ENCODE assay signal across 19 cellular contexts in the genomic region with DNA sequence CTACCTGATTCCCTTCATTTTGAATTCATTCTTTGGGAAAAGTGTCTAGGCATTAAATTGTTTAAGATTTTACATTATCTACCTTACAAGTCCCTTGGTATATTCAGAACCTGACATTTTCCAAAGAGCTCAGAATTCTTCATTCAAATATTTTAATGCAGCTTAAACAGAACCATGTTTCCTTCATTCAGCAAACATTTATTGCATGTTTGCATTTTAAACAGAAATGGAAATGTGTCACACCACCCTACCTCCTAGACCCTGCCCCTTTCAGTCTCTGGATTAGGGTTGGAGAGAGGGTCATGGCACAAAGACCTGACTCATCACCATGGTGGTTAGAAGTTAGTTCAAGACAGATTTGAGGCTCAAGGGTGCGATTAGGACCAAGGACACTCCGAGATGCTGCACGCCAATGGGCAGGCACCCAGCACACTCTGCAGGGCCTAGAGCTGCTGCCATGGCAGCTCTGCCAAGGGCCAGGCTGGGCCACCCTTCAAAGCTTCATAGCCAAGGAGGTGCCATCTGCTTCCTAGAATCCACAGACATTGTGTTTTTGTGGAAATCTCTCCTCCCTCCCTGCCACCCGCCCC.
A peak's percentile ranks its signal among the peaks of the same experiment; 100 is the strongest.
DNase-seq lines count a peak whose midpoint lies in the region; ATAC-seq and TF ChIP-seq lines count a peak whose summit lies in the region.
"Had no signal": no experiment of that assay in that cellular context is flagged by ENCODE, and none has a peak within 500 bp of the region (broad histone marks: within the 10 kb centered on the region; RNA-seq: fewer than 3 reads in every experiment).

No MANE protein-coding gene starts in this region.

- no peaks in the 10 kb centered on the region for H3K27me3 Mint-ChIP-seq in T-helper 17 cell
- H3K27me3 Mint-ChIP-seq: activated CD4-positive, alpha-beta T cell treated with anti-CD3 and anti-CD28 coated beads for 36 hours; activated T-cell treated with anti-CD3 and anti-CD28 coated beads, Interleukin-2, amount 50 U/mL, for 24 hours; stimulated activated memory B cell treated with anti-CD40 and anti-IgM and Interleukin-4, amounts not matched to agents 10 μg/mL and 1 μg/mL and 100 μg/mL, for 72 hours had no signal

- no peaks in the 10 kb centered on the region for H3K27me3 ChIP-seq in SJSA1 (replicated peaks)
- no peaks in the 10 kb centered on the region for H3K27me3 ChIP-seq in hepatocyte
- no peaks in the 10 kb centered on the region for H3K27me3 ChIP-seq in suprapubic skin
- H3K27me3 ChIP-seq: adrenal gland had no signal

- TF ChIP-seq CTCF in hepatocyte (IDR thresholded peaks at IDR 0.05; ENCODE audit: poor library complexity): no peak
- no peak for TF ChIP-seq CTCF in suprapubic skin (IDR thresholded peaks at IDR 0.05)

- no peak for TF ChIP-seq POLR2A in suprapubic skin (IDR thresholded peaks at IDR 0.05)

- no peak for TF ChIP-seq EP300 in suprapubic skin (IDR thresholded peaks at IDR 0.05)

- H3K9me2 ChIP-seq in hepatocyte (replicated peaks; ENCODE audit: insufficient read depth): no peaks in the 10 kb centered on the region

- 99% methylated on average over 4 of the region's 4 CpGs for WGBS in hepatocyte (ENCODE audit: low lambda C conversion rate, missing lambda C conversion rate)
- 100% methylated on average over 4 of the region's 4 CpGs for WGBS in suprapubic skin

- H3K79me2 ChIP-seq in hepatocyte: no peaks in the 10 kb centered on the region

- H3K4me3 Mint-ChIP-seq in T-helper 17 cell: no peak overlapping the region
- H3K4me3 Mint-ChIP-seq: activated CD4-positive, alpha-beta T cell treated with anti-CD3 and anti-CD28 coated beads for 36 hours; activated T-cell treated with anti-CD3 and anti-CD28 coated beads, Interleukin-2, amount 50 U/mL, for 24 hours; CD8-positive, alpha-beta T cell; endodermal cell; stimulated activated memory B cell treated with anti-CD40 and anti-IgM and Interleukin-4, amounts not matched to agents 10 μg/mL and 1 μg/mL and 100 μg/mL, for 72 hours had no signal

- H3K36me3 Mint-ChIP-seq in T-helper 17 cell (ENCODE audit: low read depth): peaks cover 5% of the 10 kb centered on the region
- H3K36me3 Mint-ChIP-seq: CD8-positive, alpha-beta T cell had no signal

- H3K4me1 Mint-ChIP-seq in T-helper 17 cell: peaks cover 2% of the 10 kb centered on the region
- H3K4me1 Mint-ChIP-seq: activated CD4-positive, alpha-beta T cell treated with anti-CD3 and anti-CD28 coated beads for 36 hours; stimulated activated memory B cell treated with anti-CD40 and anti-IgM and Interleukin-4, amounts not matched to agents 10 μg/mL and 1 μg/mL and 100 μg/mL, for 72 hours had no signal

- intact Hi-C loops in left ventricle myocardium superior (cut with micrococcal nuclease): no loop called here

- H3K4me1 ChIP-seq in SJSA1 (replicated peaks): peaks cover 29% of the 10 kb centered on the region
- H3K4me1 ChIP-seq in hepatocyte (ENCODE audit: insufficient read depth): peaks cover 4% of the 10 kb centered on the region
- H3K4me1 ChIP-seq in suprapubic skin: peaks cover 18% of the 10 kb centered on the region

- no peak overlapping the region for H3K4me3 ChIP-seq in SJSA1
- no peak overlapping the region for H3K4me3 ChIP-seq in hepatocyte
- H3K4me3 ChIP-seq in suprapubic skin: no peak overlapping the region
- H3K4me3 ChIP-seq: adrenal gland had no signal

- no peak overlapping the region for H3K4me2 ChIP-seq in hepatocyte

- no peaks in the 10 kb centered on the region for H4K20me1 ChIP-seq in hepatocyte (ENCODE audit: insufficient read depth, poor library complexity, severe bottlenecking)

- H3K27ac ChIP-seq in SJSA1: peak overlapping the region; percentile 25; the same call in 1 of the 2 replicates
- H3K27ac ChIP-seq in hepatocyte: peak overlapping the region; percentile 18
- peak overlapping the region; percentile 64 for H3K27ac ChIP-seq in suprapubic skin
- H3K27ac ChIP-seq: adrenal gland had no signal

- peaks cover 16% of the 10 kb centered on the region for H3K36me3 ChIP-seq in SJSA1
- no peaks in the 10 kb centered on the region for H3K36me3 ChIP-seq in hepatocyte (replicated peaks; ENCODE audit: insufficient read depth, low read depth)
- peaks cover 9% of the 10 kb centered on the region for H3K36me3 ChIP-seq in suprapubic skin
- H3K36me3 ChIP-seq: adrenal gland had no signal

- ATAC-seq in left ventricle myocardium superior (no peak), T-helper 17 cell (no peak)
- ATAC-seq: activated CD4-positive, alpha-beta T cell treated with anti-CD3 and anti-CD28 coated beads for 36 hours; CD8-positive, alpha-beta T cell; stimulated activated memory B cell treated with anti-CD40 and anti-IgM and Interleukin-4, amounts not matched to agents 10 μg/mL and 1 μg/mL and 100 μg/mL, for 72 hours had no signal

- H2AFZ ChIP-seq in hepatocyte: no peak overlapping the region

- no peak overlapping the region for H3K27ac Mint-ChIP-seq in T-helper 17 cell
- H3K27ac Mint-ChIP-seq: activated CD4-positive, alpha-beta T cell treated with anti-CD3 and anti-CD28 coated beads for 36 hours; activated T-cell treated with anti-CD3 and anti-CD28 coated beads, Interleukin-2, amount 50 U/mL, for 24 hours; CD8-positive, alpha-beta T cell; endodermal cell; stimulated activated memory B cell treated with anti-CD40 and anti-IgM and Interleukin-4, amounts not matched to agents 10 μg/mL and 1 μg/mL and 100 μg/mL, for 72 hours had no signal

- DNase-seq in ELR (ENCODE audit: low read depth) (peak; percentile 44), SJSA1 (ENCODE audit: low read depth in 1 of 2, low spot score in 2 of 2) (no peak), hepatocyte (ENCODE audit: low spot score) (no peak), suprapubic skin (ENCODE audit: low spot score in 2 of 2) (no peak), COLO829 (ENCODE audit: low spot score) (no peak), left ventricle myocardium superior (no peak), T-helper 17 cell (no peak)
- DNase-seq: activated CD4-positive, alpha-beta T cell treated with anti-CD3 and anti-CD28 coated beads for 36 hours; activated T-cell treated with anti-CD3 and anti-CD28 coated beads, Interleukin-2, amount 50 U/mL, for 24 hours; adrenal gland; CD8-positive, alpha-beta T cell; endodermal cell; GF-D8; KBM-7; NCI-H1436; NCI-H524; stimulated activated CD4-positive, alpha-beta T cell treated with anti-CD3 and anti-CD28 coated beads, Interleukin-4, amount 100 ng/mL, for 1 hour; T-helper 2 cell had no signal

- H3K9me3 ChIP-seq in SJSA1 (replicated peaks) (no peaks in the 10 kb centered on the region), hepatocyte (ENCODE audit: low read depth) (no peaks in the 10 kb centered on the region), suprapubic skin (no peaks in the 10 kb centered on the region), T-helper 17 cell (ENCODE audit: control insufficient read depth, low read length, poor library complexity, severe bottlenecking) (no peaks in the 10 kb centered on the region)
- H3K9me3 ChIP-seq: adrenal gland had no signal
